Comparison of ENCODE assay signal across 31 cellular contexts in genomic region chr13:99997702-99998219, GRCh38. TPM values are rescaled to one million over a fixed set of nuclear protein-coding genes. Genes with fewer than 3 reads are reported as not detected.
DNase-seq lines count a peak whose midpoint lies in the region; ATAC-seq and TF ChIP-seq lines count a peak whose summit lies in the region.
"Had no signal": no experiment of that assay in that cellular context is flagged by ENCODE, and none has a peak within 500 bp of the region (broad histone marks: within the 10 kb centered on the region; RNA-seq: fewer than 3 reads in every experiment).

No MANE protein-coding gene starts in this region.

- TF ChIP-seq POLR2A in gastroesophageal sphincter (IDR thresholded peaks at IDR 0.05) = no peak

- H3K27ac ChIP-seq in right cardiac atrium (ENCODE audit: low read length) = no peak overlapping the region
- H3K27ac ChIP-seq in left ventricle myocardium inferior (replicated peaks) = no peak overlapping the region
- H3K27ac ChIP-seq in gastroesophageal sphincter = no peak overlapping the region
- no peak overlapping the region for H3K27ac ChIP-seq in lower lobe of right lung
- H3K27ac ChIP-seq: 22Rv1, C4-2B, ovary, WERI-Rb-1 had no signal

- H3K36me3 ChIP-seq in left ventricle myocardium inferior = no peaks in the 10 kb centered on the region
- H3K36me3 ChIP-seq in gastroesophageal sphincter = no peaks in the 10 kb centered on the region
- H3K36me3 ChIP-seq in lower lobe of right lung = no peaks in the 10 kb centered on the region
- H3K36me3 ChIP-seq: HAP-1, ovary, WERI-Rb-1 had no signal

- intact Hi-C loops in right cardiac atrium (cut with DNase I) (no loop called here), left ventricle myocardium inferior (cut with micrococcal nuclease) (no loop called here), lower lobe of right lung (cut with DNase I) (no loop called here), sciatic nerve (cut with DNase I) (no loop called here)

- DNase-seq in right cardiac atrium = peak in 1 of 3 donors; percentile 52
- no peak for DNase-seq in left ventricle myocardium inferior
- no peak for DNase-seq in lower lobe of right lung
- DNase-seq in NCI-H82 (lab: John Stamatoyannopoulos, UW) = no peak
- no peak for DNase-seq in activated CD4-positive, alpha-beta T cell treated with anti-CD3 and anti-CD28 coated beads, Interleukin-2, amount 50 U/mL, for 48 hours
- DNase-seq in sciatic nerve (ENCODE audit: low spot score) = no peak
- DNase-seq: activated CD4-positive, alpha-beta T cell treated with anti-CD3 and anti-CD28 coated beads, Interleukin-2, amount 10 ng/mL, durations not matched to agents 24 days and 14 days; activated effector memory CD4-positive, alpha-beta T cell treated with Interleukin-2 at 50 U/mL for 16 hours; amygdala; NCI-H1048; NCI-H1694; NCI-H446; NCI-H774; ovary; SIG-M5; SW 1271; T1000; WERI-Rb-1 had no signal

- no peaks in the 10 kb centered on the region for H3K9me3 ChIP-seq in right cardiac atrium (ENCODE audit: control insufficient read depth, low read length)
- no peaks in the 10 kb centered on the region for H3K9me3 ChIP-seq in left ventricle myocardium inferior (replicated peaks)
- H3K9me3 ChIP-seq in gastroesophageal sphincter = peaks cover 0 to 4% (median 0%) of the 10 kb centered on the region in 3 donors
- H3K9me3 ChIP-seq in lower lobe of right lung = no peaks in the 10 kb centered on the region
- H3K9me3 ChIP-seq: HAP-1, ovary had no signal

- no peak for TF ChIP-seq EP300 in gastroesophageal sphincter (IDR thresholded peaks at IDR 0.05)

- H3K27me3 ChIP-seq in right cardiac atrium (ENCODE audit: control insufficient read depth, insufficient read depth) (peaks cover 12% of the 10 kb centered on the region), left ventricle myocardium inferior (ENCODE audit: low read depth) (peaks cover 100% of the 10 kb centered on the region), gastroesophageal sphincter (peaks cover 97% of the 10 kb centered on the region), lower lobe of right lung (ENCODE audit: low read depth) (peaks cover 91% of the 10 kb centered on the region)

- H3K4me3 ChIP-seq in right cardiac atrium (ENCODE audit: low read length) (no peak overlapping the region), left ventricle myocardium inferior (no peak overlapping the region), gastroesophageal sphincter (no peak overlapping the region), lower lobe of right lung (no peak overlapping the region)
- H3K4me3 ChIP-seq: HAP-1, ovary had no signal

- H3K4me1 ChIP-seq in right cardiac atrium (ENCODE audit: control insufficient read depth, insufficient read depth, low read length) = no peaks in the 10 kb centered on the region
- no peaks in the 10 kb centered on the region for H3K4me1 ChIP-seq in left ventricle myocardium inferior
- peaks cover 0 to 8% (median 0%) of the 10 kb centered on the region in 3 donors for H3K4me1 ChIP-seq in gastroesophageal sphincter
- no peaks in the 10 kb centered on the region for H3K4me1 ChIP-seq in lower lobe of right lung
- H3K4me1 ChIP-seq: HAP-1 had no signal

- TF ChIP-seq CTCF in left ventricle myocardium inferior (IDR thresholded peaks at IDR 0.05; ENCODE audit: borderline replicate concordance) (no peak), gastroesophageal sphincter (IDR thresholded peaks at IDR 0.05) (no peak), lower lobe of right lung (IDR thresholded peaks at IDR 0.05) (no peak)

- WGBS in right cardiac atrium = 37% methylated on average over 40 of the region's 40 CpGs
- 77% methylated on average over 2 of the region's 40 CpGs; no CpG with 5 or more reads in 1 of the 2 donors for WGBS in gastroesophageal sphincter (ENCODE audit: low coverage in 1 of 2), 2 donors

- ATAC-seq in right cardiac atrium (peak; percentile 28 to 36), gastroesophageal sphincter (peak; percentile 36), lower lobe of right lung (peak; percentile 31 to 34), HG02981 (IDR thresholded peaks at IDR 0.05; ENCODE audit: unreplicated experiment) (no peak), sciatic nerve (no peak)
- ATAC-seq: activated naive CD4-positive, alpha-beta T cell treated with anti-CD3 and anti-CD28 coated beads, Interleukin-2, amount 50 U/mL, for 72 hours; stimulated activated memory B cell treated with anti-CD40 and anti-IgM and Interleukin-4, amounts not matched to agents 10 μg/mL and 1 μg/mL and 100 μg/mL, for 72 hours had no signal

RNA-seq across cellular contexts. Expression of gene ZIC2, which starts 16.2 kb away (rescaled TPM):
- not detected for total RNA-seq in right cardiac atrium
- not detected for polyA plus RNA-seq in right cardiac atrium
- total RNA-seq in left ventricle myocardium inferior = not detected
- not detected for total RNA-seq in gastroesophageal sphincter
- not detected for total RNA-seq in lower lobe of right lung
- not detected for total RNA-seq in sciatic nerve
- total RNA-seq: activated CD4-positive, alpha-beta T cell treated with anti-CD3 and anti-CD28 coated beads, Interleukin-2, amount 10 ng/mL, durations not matched to agents 24 days and 14 days; activated CD8-positive, alpha-beta memory T cell treated with anti-CD3 and anti-CD28 coated beads for 36 hours; glomerular endothelial cell; kidney epithelial cell; skeletal muscle tissue; subcutaneous adipose tissue; ureter had no signal

RNA-seq across cellular contexts. Expression of gene ZIC5, which starts 26.2 kb away (rescaled TPM):
- total RNA-seq in right cardiac atrium (not detected), left ventricle myocardium inferior (not detected), gastroesophageal sphincter (not detected), lower lobe of right lung (not detected), sciatic nerve (not detected)
- not detected for polyA plus RNA-seq in right cardiac atrium
- total RNA-seq: activated CD4-positive, alpha-beta T cell treated with anti-CD3 and anti-CD28 coated beads, Interleukin-2, amount 10 ng/mL, durations not matched to agents 24 days and 14 days; activated CD8-positive, alpha-beta memory T cell treated with anti-CD3 and anti-CD28 coated beads for 36 hours; activated naive CD4-positive, alpha-beta T cell treated with anti-CD3 and anti-CD28 coated beads, Interleukin-2, amount 50 U/mL, for 72 hours; glomerular endothelial cell; kidney epithelial cell; skeletal muscle tissue; ureter had no signal
- polyA plus RNA-seq: ovary had no signal

Comparison
In these comparisons a context has a peak if more than half of its experiments do, and no peak if none do; other contexts are left out.
1. ATAC-seq: peak in right cardiac atrium (2 of 2), gastroesophageal sphincter (single experiment) and lower lobe of right lung (2 of 2); none in HG02981 (single experiment) and sciatic nerve (single experiment).